ENCODE assay signal across 18 cellular contexts in the genomic region with DNA sequence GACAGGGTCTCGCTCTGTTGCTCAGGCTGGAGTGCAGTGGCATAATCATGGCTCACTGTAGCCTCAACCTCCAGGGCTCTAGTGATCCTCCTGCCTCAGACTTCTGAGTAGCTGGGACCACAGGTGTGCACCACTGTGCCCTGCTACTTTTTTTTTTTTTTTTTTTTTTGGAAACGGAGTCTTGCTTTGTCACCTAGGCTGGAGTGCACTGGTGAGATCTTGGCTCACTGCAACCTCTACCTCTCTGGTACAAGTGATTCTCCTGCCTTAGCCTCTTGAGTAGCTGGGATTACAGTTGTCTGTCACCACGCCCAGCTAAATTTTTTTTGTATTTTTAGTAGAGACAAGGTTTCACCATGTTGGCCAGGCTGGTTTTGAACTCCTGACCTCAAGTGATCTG. TPM values are rescaled to one million over a fixed set of nuclear protein-coding genes. Genes with fewer than 3 reads are reported as not detected.
"Had no signal": no experiment of that assay in that cellular context is flagged by ENCODE, and none has a peak within 500 bp of the region (broad histone marks: within the 10 kb centered on the region; RNA-seq: fewer than 3 reads in every experiment).

No MANE protein-coding gene starts in this region.

RNA-seq across cellular contexts. Expression of a gene that starts 4.9 kb away (rescaled TPM):
- total RNA-seq: breast epithelium; cardiac septum; dermis microvascular lymphatic vessel endothelial cell; fibroblast of lung; foreskin keratinocyte; heart right ventricle; left colon; liver; mononuclear cell; natural killer cell treated with Interleukin-12 subunit alpha and Interleukin-12 subunit beta and Interleukin-15 and Interleukin-18, amount 100 ng/mL, for 72 hours; neural crest cell; omental fat pad; right atrium auricular region; thoracic aorta; transverse colon; urinary bladder had no signal
- polyA plus RNA-seq: fibroblast of lung, foreskin keratinocyte, heart right ventricle, immature natural killer cell, urinary bladder had no signal

RNA-seq across cellular contexts. Expression of a gene that starts 13.7 kb away (rescaled TPM):
- total RNA-seq: breast epithelium; cardiac septum; dermis microvascular lymphatic vessel endothelial cell; fibroblast of lung; foreskin keratinocyte; left colon; mononuclear cell; natural killer cell treated with Interleukin-12 subunit alpha and Interleukin-12 subunit beta and Interleukin-15 and Interleukin-18, amount 100 ng/mL, for 72 hours; neural crest cell; right atrium auricular region; spleen; urinary bladder had no signal
- polyA plus RNA-seq: fibroblast of lung, foreskin keratinocyte, heart right ventricle, immature natural killer cell, liver, urinary bladder had no signal
